In the genomic region with DNA sequence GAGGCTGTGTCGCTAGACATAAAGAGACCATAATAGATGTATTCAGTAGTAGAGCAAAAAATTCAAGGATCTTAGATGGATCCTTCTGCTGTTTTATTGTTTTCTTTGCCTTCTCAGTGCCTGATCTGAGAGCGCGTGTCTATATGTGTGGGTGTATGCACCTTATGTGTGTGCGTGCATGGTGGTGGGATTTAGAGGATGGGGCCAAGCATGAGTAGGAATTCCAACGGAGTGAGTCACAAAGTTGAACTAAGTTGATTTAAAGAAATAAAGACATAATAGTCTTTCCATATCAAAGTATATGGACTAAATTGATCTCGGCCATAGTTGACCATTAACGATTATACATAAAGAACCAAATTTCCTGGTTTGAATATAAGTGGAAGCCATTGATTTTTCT, we compare ENCODE assay signal across 25 cellular contexts.
"Had no signal": no experiment of that assay in that cellular context is flagged by ENCODE, and none has a peak within 500 bp of the region (broad histone marks: within the 10 kb centered on the region; RNA-seq: fewer than 3 reads in every experiment).

No MANE protein-coding gene starts in this region.

- H3K9me3 ChIP-seq: breast epithelium had no signal

- H3K27ac ChIP-seq: breast epithelium, SK-N-MC, VCaP had no signal

- H3K4me3 ChIP-seq: breast epithelium, K562, SK-N-MC had no signal

- H3K36me3 ChIP-seq: breast epithelium had no signal

- H3K27me3 ChIP-seq: breast epithelium had no signal

- DNase-seq: activated CD4-positive, alpha-beta memory T cell treated with anti-CD3 and anti-CD28 coated beads for 36 hours; activated CD4-positive, alpha-beta T cell treated with anti-CD3 and anti-CD28 coated beads, Interleukin-2, amount 10 ng/mL, durations not matched to agents 7 days and 5 days; activated CD4-positive, CD25-positive, alpha-beta regulatory T cell; activated CD8-positive, alpha-beta memory T cell treated with anti-CD3 and anti-CD28 coated beads for 24 hours; activated gamma-delta T cell; activated naive CD4-positive, alpha-beta T cell treated with anti-CD3 and anti-CD28 coated beads for 36 hours; activated T-cell treated with anti-CD3 and anti-CD28 coated beads for 4 hours; activated T-cell treated with anti-CD3 and anti-CD28 coated beads, Interleukin-2, amount 50 U/mL, for 48 hours; amygdala; Karpas-422; NCI-H1105 treated with DMSO at 0.1 percent for 48 hours; NCI-H1436 treated with DMSO at 0.1 percent for 48 hours; NCI-H187; NCI-H2081; NCI-H446; NCI-H524; SIG-M5; T-cell; T-helper 2 cell; T1000 had no signal

- H3K4me1 ChIP-seq: breast epithelium had no signal

- FAIRE-seq: K562, TTC549 had no signal
